Comparison of ENCODE assay signal across 8 cellular contexts in genomic region chr4:38318737-38319455, GRCh38.
DNase-seq lines count a peak whose midpoint lies in the region; ATAC-seq and TF ChIP-seq lines count a peak whose summit lies in the region.

No MANE protein-coding gene starts in this region.

- H3K27me3 ChIP-seq in ascending aorta (no peaks in the 10 kb centered on the region), right atrium auricular region (no peaks in the 10 kb centered on the region), aorta (ENCODE audit: control insufficient read depth in 1 of 2, insufficient read depth in 2 of 2, low read length in 1 of 2) (no peaks in the 10 kb centered on the region)

- 1% methylated on average over 22 of the region's 22 CpGs for WGBS in aorta, 2 donors

- H3K4me3 ChIP-seq in ascending aorta (peak overlapping the region; percentile 46 to 52), right atrium auricular region (peak overlapping the region in 1 of 2 donors; percentile 35), aorta (ENCODE audit: low read length in 2 of 2) (no peak overlapping the region)

- TF ChIP-seq CTCF in GM13977 (IDR thresholded peaks at IDR 0.05; ENCODE audit: extremely low read depth, insufficient read depth, missing control alignments) (peak; percentile 13), ascending aorta (IDR thresholded peaks at IDR 0.05) (no peak), right atrium auricular region (IDR thresholded peaks at IDR 0.05) (peak in 1 of 2 donors; percentile 31)

- in situ Hi-C loops in GM13977 (cut with MboI; ENCODE audit: low pct_unique_long_range_greater_than_20kb, low sequenced_read_pairs, unreplicated experiment), result loop anchor here (5.0 to 25.0 kb wide), 2 partner anchors 137 to 257 kb away; no protein-coding TSS in a partner anchor

- H3K27ac ChIP-seq in ascending aorta, result peak overlapping the region; percentile 83 to 87
- H3K27ac ChIP-seq in right atrium auricular region, result peak overlapping the region; percentile 79 to 84
- H3K27ac ChIP-seq in aorta (ENCODE audit: low read depth in 1 of 2, low read length in 2 of 2), result peak overlapping the region in 1 of 2 donors; percentile 68

- peak; percentile 88 for DNase-seq in GM13977 (ENCODE audit: low spot score)
- peak; percentile 46 for DNase-seq in NCI-H1417 treated with DMSO at 0.1 percent for 48 hours (lab: John Stamatoyannopoulos, UW)
- DNase-seq in T-helper 1 cell, result peak; percentile 50 to 90 (median 54)
- peak; percentile 80 to 96 for DNase-seq in ascending aorta (ENCODE audit: low spot score in 2 of 2)
- peak; percentile 91 for DNase-seq in right atrium auricular region (ENCODE audit: low spot score)
- peak; percentile 78 for DNase-seq in pulmonary artery endothelial cell (ENCODE audit: low read depth, low spot score)
- DNase-seq in aorta, result peak; percentile 94 to 95

- peaks cover 9 to 15% of the 10 kb centered on the region in 2 donors for H3K4me1 ChIP-seq in ascending aorta
- peaks cover 0 to 22% of the 10 kb centered on the region in 2 donors for H3K4me1 ChIP-seq in right atrium auricular region
- H3K4me1 ChIP-seq in aorta (ENCODE audit: control insufficient read depth in 1 of 2, insufficient read depth in 2 of 2, low read length in 2 of 2), result no peaks in the 10 kb centered on the region

- no peaks in the 10 kb centered on the region for H3K9me3 ChIP-seq in ascending aorta
- H3K9me3 ChIP-seq in right atrium auricular region, result no peaks in the 10 kb centered on the region
- no peaks in the 10 kb centered on the region for H3K9me3 ChIP-seq in aorta (ENCODE audit: control insufficient read depth, low read length)

- H3K36me3 ChIP-seq in ascending aorta, result no peaks in the 10 kb centered on the region
- H3K36me3 ChIP-seq in right atrium auricular region, result no peaks in the 10 kb centered on the region
- no peaks in the 10 kb centered on the region for H3K36me3 ChIP-seq in aorta (ENCODE audit: control insufficient read depth in 1 of 2, insufficient read depth in 2 of 2, low read length in 1 of 2)

- intact Hi-C loops in ascending aorta (cut with DNase I), result loop anchor here (2.0 to 5.0 kb wide), 6 partner anchors 48 to 346 kb away; partner anchors contain the start of gene KLF3
- intact Hi-C loops in aorta (cut with DNase I), result loop anchor here (2.0 to 5.0 kb wide), 5 partner anchors 108 to 344 kb away; no protein-coding TSS in a partner anchor

- peak; percentile 67 for ATAC-seq in HG02840 (IDR thresholded peaks at IDR 0.05; ENCODE audit: low FRiP score, unreplicated experiment)
- peak; percentile 96 for ATAC-seq in aorta (ENCODE audit: low FRiP score)

Comparison
In these comparisons a context has a peak if more than half of its experiments do, and no peak if none do; other contexts are left out.
1. H3K4me3 ChIP-seq: peak in ascending aorta (2 of 2); none in aorta (0 of 2).
2. Peak in every context shown above with its lines, with median percentiles within 50 percentile points of each other: DNase-seq.